In the genomic region with DNA sequence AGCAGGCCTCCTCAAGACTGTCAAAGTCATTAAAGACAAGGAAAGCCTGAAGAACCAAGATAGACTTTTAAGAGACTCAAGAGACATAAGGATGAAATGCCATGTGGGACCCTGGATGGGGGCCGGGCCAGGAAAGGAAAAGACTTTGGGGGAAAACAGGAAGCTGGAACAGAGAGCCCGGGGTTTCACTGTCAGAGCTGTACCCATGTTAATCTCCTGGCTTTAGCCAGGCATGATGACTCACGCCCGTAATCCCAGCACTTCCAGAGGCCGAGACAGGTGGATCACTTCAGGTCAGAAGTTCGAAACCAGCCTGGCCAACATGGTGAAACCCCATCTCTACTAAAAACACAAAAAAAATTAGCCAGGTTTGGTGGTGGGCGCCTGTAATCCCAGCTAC, we compare ENCODE assay signal across 17 cellular contexts. TPM values are rescaled to one million over a fixed set of nuclear protein-coding genes. Genes with fewer than 3 reads are reported as not detected.
DNase-seq lines count a peak whose midpoint lies in the region; ATAC-seq, FAIRE-seq and TF ChIP-seq lines count a peak whose summit lies in the region.
"Had no signal": no experiment of that assay in that cellular context is flagged by ENCODE, and none has a peak within 500 bp of the region (broad histone marks: within the 10 kb centered on the region; RNA-seq: fewer than 3 reads in every experiment).

No MANE protein-coding gene starts in this region.

- no peak overlapping the region for H3K4me3 Mint-ChIP-seq in T-helper 2 cell treated with Interferon-gamma antibody and Interleukin-4, amounts not matched to agents 5 μg/mL and 100 μg/mL, for 36 hours

- H3K4me3 ChIP-seq in A673 (ENCODE audit: low read depth, low read length, poor library complexity, severe bottlenecking) (no peak overlapping the region), K562 (no peak overlapping the region)
- H3K4me3 ChIP-seq: MG63 had no signal

- DNase-seq in T-helper 2 cell treated with Interferon-gamma antibody and Interleukin-4, amounts not matched to agents 5 μg/mL and 100 μg/mL, for 36 hours (ENCODE audit: low spot score) = no peak
- DNase-seq in T-helper 2 cell (no peak), A673 (ENCODE audit: low spot score) (no peak), RWPE1 (ENCODE audit: low spot score) (no peak), K562 (ENCODE audit: extremely low read depth in 1 of 4, low spot score in 3 of 4) (peak in 1 of 4 experiments; percentile 40), HEK293T (ENCODE audit: extremely low spot score) (no peak), Ammon's horn (ENCODE audit: low spot score) (no peak), NCI-H1092 treated with DMSO at 0.1 percent for 48 hours (lab: John Stamatoyannopoulos, UW) (no peak)
- DNase-seq: COR-L47, Karpas-422, MG63, NCI-H1105, NCI-H187, NCI-H526 treated with DMSO at 0.1 percent for 48 hours had no signal

- BruUV-seq in A673 (replicated peaks; lab: Mats Ljungman, UMichigan) (no TSS peak), K562 (replicated peaks; lab: Mats Ljungman, UMichigan) (no TSS peak)

- H3K4me2 ChIP-seq in K562 (ENCODE audit: insufficient read depth, low read length) = peak overlapping the region; percentile 19; the same call in 1 of the 2 replicates

- H2AFZ ChIP-seq in K562 (ENCODE audit: low read depth, low read length) = no peak overlapping the region

- no peaks in the 10 kb centered on the region for H3K27me3 Mint-ChIP-seq in T-helper 2 cell treated with Interferon-gamma antibody and Interleukin-4, amounts not matched to agents 5 μg/mL and 100 μg/mL, for 36 hours (ENCODE audit: low read depth)

- in situ Hi-C loops in K562 (cut with MboI) = no loop called here

- no peak for ATAC-seq in K562

- TF ChIP-seq POLR2A in K562 (conservative IDR thresholded peaks at IDR 0.05) = no peak

- peaks cover 11% of the 10 kb centered on the region for H3K4me1 ChIP-seq in A673 (ENCODE audit: insufficient read depth, low read length, poor library complexity, severe bottlenecking)
- H3K4me1 ChIP-seq in K562 (replicated peaks in 1 of 2; ENCODE audit: control insufficient read depth in 2 of 2, insufficient read depth in 2 of 2, low read length in 2 of 2) = peaks cover 49 to 82% of the 10 kb centered on the region in 2 experiments

- 47% methylated on average over 6 of the region's 7 CpGs for WGBS in K562 (ENCODE audit: insufficient coverage, low coverage, missing lambda C conversion rate)

- peaks cover 11% of the 10 kb centered on the region for H3K36me3 Mint-ChIP-seq in T-helper 2 cell treated with Interferon-gamma antibody and Interleukin-4, amounts not matched to agents 5 μg/mL and 100 μg/mL, for 36 hours (ENCODE audit: low read depth)

- intact Hi-C loops in A673 (cut with micrococcal nuclease; ENCODE audit: unreplicated experiment) (no loop called here), K562 (cut with micrococcal nuclease) (no loop called here)

- peak overlapping the region; percentile 47 for H3K27ac ChIP-seq in A673 (ENCODE audit: low read depth, low read length, poor library complexity, severe bottlenecking)
- peak overlapping the region; percentile 33 for H3K27ac ChIP-seq in RWPE1
- peak overlapping the region; percentile 38; the same call in 2 of the 3 replicates for H3K27ac ChIP-seq in K562 (ENCODE audit: extremely low read depth, low read depth, low read length)
- H3K27ac ChIP-seq: C4-2B had no signal

- TF ChIP-seq CTCF in A673 (conservative IDR thresholded peaks at IDR 0.05; ENCODE audit: low read depth, low read length) = no peak
- no peak for TF ChIP-seq CTCF in RWPE1 (conservative IDR thresholded peaks at IDR 0.05; ENCODE audit: low read depth)
- TF ChIP-seq CTCF in K562 (IDR thresholded peaks at IDR 0.05 in 2 of 3, conservative IDR thresholded peaks at IDR 0.05 in 1 of 3; ENCODE audit: insufficient read depth in 2 of 3, low read depth in 1 of 3, low read length in 3 of 3) = no peak

- FAIRE-seq in K562 (lab: Jason Lieb, UNC) = peak; percentile 52
- FAIRE-seq: A204.1, H54 had no signal

- TF ChIP-seq RAD21 in K562 (CRISPR knock-in tag; conservative IDR thresholded peaks at IDR 0.05 in 1 of 2, IDR thresholded peaks at IDR 0.05 in 1 of 2) = no peak

- H3K9me3 ChIP-seq in A673 (ENCODE audit: low read depth, low read length, poor library complexity, severe bottlenecking) (no peaks in the 10 kb centered on the region), K562 (replicated peaks; ENCODE audit: control insufficient read depth, insufficient read depth, low read depth, low read length) (no peaks in the 10 kb centered on the region)
- H3K9me3 ChIP-seq: MG63 had no signal

- no peak for TF ChIP-seq EP300 in K562 (IDR thresholded peaks at IDR 0.05; ENCODE audit: low read length)

- peak overlapping the region; percentile 20 for H3K27ac Mint-ChIP-seq in T-helper 2 cell treated with Interferon-gamma antibody and Interleukin-4, amounts not matched to agents 5 μg/mL and 100 μg/mL, for 36 hours

- no peaks in the 10 kb centered on the region for H3K9me3 Mint-ChIP-seq in T-helper 2 cell treated with Interferon-gamma antibody and Interleukin-4, amounts not matched to agents 5 μg/mL and 100 μg/mL, for 36 hours

- H3K36me3 ChIP-seq in A673 (ENCODE audit: insufficient read depth, low read length, poor library complexity, severe bottlenecking) = peaks cover 8% of the 10 kb centered on the region
- H3K36me3 ChIP-seq in K562 (ENCODE audit: control insufficient read depth, insufficient read depth, low read length) = peaks cover 33% of the 10 kb centered on the region; the same call in 2 of the 3 replicates

- H4K20me1 ChIP-seq in K562 (replicated peaks; ENCODE audit: control insufficient read depth, insufficient read depth, low read length) = no peaks in the 10 kb centered on the region

- POLR2A ChIA-PET in A673 (lab: Charles Lee; ENCODE audit: low non-redundant PET) = no interaction called here
- POLR2A ChIA-PET in RWPE1 (lab: Yijun Ruan, JAX; ENCODE audit: low non-redundant PET) = no interaction called here
- POLR2A ChIA-PET in K562 (lab: Yijun Ruan, JAX) = interaction anchor here (0.7 to 2.0 kb wide), 2 partner anchors 11 to 16 kb away, joined by 4 to 6 read pairs; no protein-coding TSS in a partner anchor
- POLR2A ChIA-PET in HEK293T (lab: Yijun Ruan, JAX) = no interaction called here

- peaks cover 57% of the 10 kb centered on the region for H3K79me2 ChIP-seq in K562 (ENCODE audit: control insufficient read depth, insufficient read depth, low read length)

- CTCF ChIA-PET in A673 (lab: Charles Lee) = no interaction called here
- CTCF ChIA-PET in RWPE1 (lab: Yijun Ruan, JAX) = no interaction called here
- CTCF ChIA-PET in K562 (lab: Yijun Ruan, JAX; ENCODE audit: low intra/inter-chr PET ratio) = no interaction called here
- CTCF ChIA-PET in HEK293T (lab: Yijun Ruan, JAX) = interaction anchor here (0.9 kb wide), 1 partner anchor 61 kb away, joined by 3 read pairs; no protein-coding TSS in a partner anchor

- H3K27me3 ChIP-seq in A673 (replicated peaks; ENCODE audit: insufficient read depth, low read depth, low read length, poor library complexity) (no peaks in the 10 kb centered on the region), K562 (ENCODE audit: control insufficient read depth in 2 of 2, insufficient read depth in 2 of 2, low read length in 2 of 2) (no peaks in the 10 kb centered on the region)
- H3K27me3 ChIP-seq: MG63 had no signal

- peaks cover 10% of the 10 kb centered on the region for H3K4me1 Mint-ChIP-seq in T-helper 2 cell treated with Interferon-gamma antibody and Interleukin-4, amounts not matched to agents 5 μg/mL and 100 μg/mL, for 36 hours (ENCODE audit: low read depth)

- no peaks in the 10 kb centered on the region for H3K9me1 ChIP-seq in K562 (ENCODE audit: control insufficient read depth, insufficient read depth, low read length)

- H3K9ac ChIP-seq in K562 (ENCODE audit: insufficient read depth in 1 of 2, low read depth in 2 of 2, low read length in 2 of 2) = peak overlapping the region in 1 of 2 experiments; percentile 68; a peak in 1 of 4 replicates

RNA-seq across cellular contexts. Expression of gene KLF16, which starts 5.6 kb away (rescaled TPM):
- total RNA-seq in A673 (2021) = 46.8 and 49.1 TPM in 2 replicates
- total RNA-seq in K562 (2011; cell fraction: chromatin; rRNA removed; ENCODE audit: low replicate concordance) = 5.8 and 14.0 TPM in 2 replicates
- total RNA-seq in K562 (2011; cell fraction: nucleolus; rRNA removed) = 11.7 and 16.7 TPM in 2 replicates
- total RNA-seq in K562 (2011; cell fraction: nucleoplasm; rRNA removed) = 6.4 and 7.5 TPM in 2 replicates
- total RNA-seq in K562 (2014; rRNA removed) = 15.5 and 22.0 TPM in 2 replicates
- 3.4 and 3.8 TPM in 2 replicates for total RNA-seq in K562 (2014; rRNA removed; fragmentation: Illumina TruSeq; extraction: Trizol)
- total RNA-seq in K562 (2015; rRNA removed; fragmentation: Illumina TruSeq; extraction: Trizol) = 7.9 and 9.4 TPM in 2 replicates
- total RNA-seq in K562 (2021) = 59.1 and 60.4 TPM in 2 replicates
- polyA plus RNA-seq in K562 (2011; rRNA removed) = 3.7 and 4.8 TPM in 2 replicates
- 7.1 and 44.8 TPM in 2 replicates for polyA plus RNA-seq in K562 (2011; cell fraction: cytosol; rRNA removed)
- 14.2 and 29.1 TPM in 2 replicates for polyA plus RNA-seq in K562 (2011; cell fraction: nucleus; rRNA removed)
- polyA plus RNA-seq in K562 (2012) = 20.8 and 23.7 TPM in 2 replicates
- polyA plus RNA-seq in K562 (2014; fragmentation: Illumina TruSeq; extraction: Trizol) = 6.8 and 13.1 TPM in 2 replicates
- polyA plus RNA-seq in K562 (2014; fragmentation: Nextera tagmentation; extraction: Ambion mirVana) = under 1 TPM; 0.04 to 0.10 TPM
- polyA plus RNA-seq in K562 (2014; rRNA removed) = 15.4 and 27.5 TPM in 2 replicates
- 1.0 and 1.3 TPM in 2 replicates for polyA minus RNA-seq in K562 (2011; rRNA and poly(A)+ RNA removed)
- 15.0 and 25.4 TPM in 2 replicates for polyA minus RNA-seq in K562 (2011; cell fraction: cytosol; rRNA and poly(A)+ RNA removed)
- polyA minus RNA-seq in K562 (2011; cell fraction: nucleus; rRNA and poly(A)+ RNA removed) = 5.8 and 6.6 TPM in 2 replicates

RNA-seq across cellular contexts. Expression of gene ABHD17A, which starts 16.3 kb away (rescaled TPM):
- total RNA-seq in A673 (2021) = 56.9 and 60.0 TPM in 2 replicates
- 29.4 and 87.9 TPM in 2 replicates for total RNA-seq in K562 (2011; cell fraction: chromatin; rRNA removed; ENCODE audit: low replicate concordance)
- 61.7 and 67.8 TPM in 2 replicates for total RNA-seq in K562 (2011; cell fraction: nucleolus; rRNA removed)
- 40.1 and 45.4 TPM in 2 replicates for total RNA-seq in K562 (2011; cell fraction: nucleoplasm; rRNA removed)
- 135 and 157 TPM in 2 replicates for total RNA-seq in K562 (2014; rRNA removed)
- 0.93 and 1.5 TPM in 2 replicates for total RNA-seq in K562 (2014; rRNA removed; fragmentation: Illumina TruSeq; extraction: Trizol)
- total RNA-seq in K562 (2015; rRNA removed; fragmentation: Illumina TruSeq; extraction: Trizol) = 18.9 and 26.5 TPM in 2 replicates
- total RNA-seq in K562 (2021) = 84.2 and 87.7 TPM in 2 replicates
- polyA plus RNA-seq in K562 (2011; rRNA removed) = 24.6 and 45.3 TPM in 2 replicates
- 54.2 and 174 TPM in 2 replicates for polyA plus RNA-seq in K562 (2011; cell fraction: cytosol; rRNA removed)
- polyA plus RNA-seq in K562 (2011; cell fraction: nucleus; rRNA removed) = 117 and 184 TPM in 2 replicates
- 47.5 and 74.5 TPM in 2 replicates for polyA plus RNA-seq in K562 (2012)
- polyA plus RNA-seq in K562 (2014; fragmentation: Illumina TruSeq; extraction: Trizol) = 3.6 and 16.9 TPM in 2 replicates
- polyA plus RNA-seq in K562 (2014; fragmentation: Nextera tagmentation; extraction: Ambion mirVana) = under 1 TPM in 1 of 2 experiments, not detected in 1; 0.04 TPM
- 95.1 and 99.0 TPM in 2 replicates for polyA plus RNA-seq in K562 (2014; rRNA removed)
- 6.9 and 11.0 TPM in 2 replicates for polyA minus RNA-seq in K562 (2011; rRNA and poly(A)+ RNA removed)
- polyA minus RNA-seq in K562 (2011; cell fraction: cytosol; rRNA and poly(A)+ RNA removed) = 26.1 and 39.4 TPM in 2 replicates
- polyA minus RNA-seq in K562 (2011; cell fraction: nucleus; rRNA and poly(A)+ RNA removed) = 15.3 and 15.8 TPM in 2 replicates

RNA-seq across cellular contexts. Expression of gene REXO1, which starts 20.7 kb away (rescaled TPM):
- total RNA-seq in A673 (2021) = 50.6 and 53.0 TPM in 2 replicates
- 46.7 and 163 TPM in 2 replicates for total RNA-seq in K562 (2011; cell fraction: chromatin; rRNA removed; ENCODE audit: low replicate concordance)
- total RNA-seq in K562 (2011; cell fraction: nucleolus; rRNA removed) = 112 and 114 TPM in 2 replicates
- 55.0 and 57.6 TPM in 2 replicates for total RNA-seq in K562 (2011; cell fraction: nucleoplasm; rRNA removed)
- 15.8 and 21.9 TPM in 2 replicates for total RNA-seq in K562 (2014; rRNA removed)
- total RNA-seq in K562 (2014; rRNA removed; fragmentation: Illumina TruSeq; extraction: Trizol) = 3.5 and 4.5 TPM in 2 replicates
- 15.8 and 20.8 TPM in 2 replicates for total RNA-seq in K562 (2015; rRNA removed; fragmentation: Illumina TruSeq; extraction: Trizol)
- 52.4 and 63.3 TPM in 2 replicates for total RNA-seq in K562 (2021)
- polyA plus RNA-seq in K562 (2011; rRNA removed) = 14.6 and 21.5 TPM in 2 replicates
- 17.4 and 27.3 TPM in 2 replicates for polyA plus RNA-seq in K562 (2011; cell fraction: cytosol; rRNA removed)
- 56.5 and 100 TPM in 2 replicates for polyA plus RNA-seq in K562 (2011; cell fraction: nucleus; rRNA removed)
- polyA plus RNA-seq in K562 (2012) = 37.1 and 39.8 TPM in 2 replicates
- 16.7 and 40.7 TPM in 2 replicates for polyA plus RNA-seq in K562 (2014; fragmentation: Illumina TruSeq; extraction: Trizol)
- polyA plus RNA-seq in K562 (2014; fragmentation: Nextera tagmentation; extraction: Ambion mirVana) = under 1 TPM; 0.04 to 0.29 TPM
- 31.0 and 50.1 TPM in 2 replicates for polyA plus RNA-seq in K562 (2014; rRNA removed)
- 7.4 and 11.2 TPM in 2 replicates for polyA minus RNA-seq in K562 (2011; rRNA and poly(A)+ RNA removed)
- 23.8 and 34.7 TPM in 2 replicates for polyA minus RNA-seq in K562 (2011; cell fraction: cytosol; rRNA and poly(A)+ RNA removed)
- 19.5 and 21.3 TPM in 2 replicates for polyA minus RNA-seq in K562 (2011; cell fraction: nucleus; rRNA and poly(A)+ RNA removed)

RNA-seq across cellular contexts. Expression of gene ADAT3, which starts 36.2 kb away (rescaled TPM):
- 14.1 and 18.0 TPM in 2 replicates for total RNA-seq in A673 (2021)
- total RNA-seq in K562 (2011; cell fraction: chromatin; rRNA removed; ENCODE audit: low replicate concordance) = 6.3 and 20.5 TPM in 2 replicates
- total RNA-seq in K562 (2011; cell fraction: nucleolus; rRNA removed) = 18.0 and 18.5 TPM in 2 replicates
- total RNA-seq in K562 (2011; cell fraction: nucleoplasm; rRNA removed) = 5.6 and 6.9 TPM in 2 replicates
- 7.8 and 10.4 TPM in 2 replicates for total RNA-seq in K562 (2014; rRNA removed)
- total RNA-seq in K562 (2014; rRNA removed; fragmentation: Illumina TruSeq; extraction: Trizol) = not detected in 2 replicates
- 0.72 and 1.7 TPM in 2 replicates for total RNA-seq in K562 (2015; rRNA removed; fragmentation: Illumina TruSeq; extraction: Trizol)
- 15.1 and 15.6 TPM in 2 replicates for total RNA-seq in K562 (2021)
- 0.67 and 1.1 TPM in 2 replicates for polyA plus RNA-seq in K562 (2011; rRNA removed)
- polyA plus RNA-seq in K562 (2011; cell fraction: cytosol; rRNA removed) = 1.1 and 11.4 TPM in 2 replicates
- polyA plus RNA-seq in K562 (2011; cell fraction: nucleus; rRNA removed) = 3.3 and 11.9 TPM in 2 replicates
- polyA plus RNA-seq in K562 (2012) = 6.8 and 6.9 TPM in 2 replicates
- 0.68 TPM in 1 of 2 replicates, not detected in the other for polyA plus RNA-seq in K562 (2014; fragmentation: Illumina TruSeq; extraction: Trizol)
- polyA plus RNA-seq in K562 (2014; fragmentation: Nextera tagmentation; extraction: Ambion mirVana) = not detected
- 9.2 and 10.2 TPM in 2 replicates for polyA plus RNA-seq in K562 (2014; rRNA removed)
- polyA minus RNA-seq in K562 (2011; rRNA and poly(A)+ RNA removed) = 0.18 and 0.21 TPM in 2 replicates
- polyA minus RNA-seq in K562 (2011; cell fraction: cytosol; rRNA and poly(A)+ RNA removed) = 4.5 and 5.4 TPM in 2 replicates
- polyA minus RNA-seq in K562 (2011; cell fraction: nucleus; rRNA and poly(A)+ RNA removed) = 2.1 and 3.4 TPM in 2 replicates

RNA-seq across cellular contexts. Expression of gene SCAMP4, which starts 36.2 kb away (rescaled TPM):
- total RNA-seq in A673 (2021) = 88.4 and 98.8 TPM in 2 replicates
- total RNA-seq in K562 (2011; cell fraction: chromatin; rRNA removed; ENCODE audit: low replicate concordance) = 53.4 and 162 TPM in 2 replicates
- 113 and 133 TPM in 2 replicates for total RNA-seq in K562 (2011; cell fraction: nucleolus; rRNA removed)
- total RNA-seq in K562 (2011; cell fraction: nucleoplasm; rRNA removed) = 92.1 and 94.1 TPM in 2 replicates
- total RNA-seq in K562 (2014; rRNA removed) = 20.9 and 26.4 TPM in 2 replicates
- total RNA-seq in K562 (2014; rRNA removed; fragmentation: Illumina TruSeq; extraction: Trizol) = 4.1 and 5.6 TPM in 2 replicates
- 12.8 and 13.2 TPM in 2 replicates for total RNA-seq in K562 (2015; rRNA removed; fragmentation: Illumina TruSeq; extraction: Trizol)
- total RNA-seq in K562 (2021) = 40.3 and 45.9 TPM in 2 replicates
- polyA plus RNA-seq in K562 (2011; rRNA removed) = 6.7 and 8.9 TPM in 2 replicates
- 8.3 and 13.1 TPM in 2 replicates for polyA plus RNA-seq in K562 (2011; cell fraction: cytosol; rRNA removed)
- 20.3 and 35.7 TPM in 2 replicates for polyA plus RNA-seq in K562 (2011; cell fraction: nucleus; rRNA removed)
- 26.7 and 53.0 TPM in 2 replicates for polyA plus RNA-seq in K562 (2012)
- 15.2 and 26.1 TPM in 2 replicates for polyA plus RNA-seq in K562 (2014; fragmentation: Illumina TruSeq; extraction: Trizol)
- under 1 TPM; 0.81 to 0.89 TPM for polyA plus RNA-seq in K562 (2014; fragmentation: Nextera tagmentation; extraction: Ambion mirVana)
- polyA plus RNA-seq in K562 (2014; rRNA removed) = 17.1 and 19.3 TPM in 2 replicates
- 3.4 and 5.9 TPM in 2 replicates for polyA minus RNA-seq in K562 (2011; rRNA and poly(A)+ RNA removed)
- polyA minus RNA-seq in K562 (2011; cell fraction: cytosol; rRNA and poly(A)+ RNA removed) = 13.0 and 23.2 TPM in 2 replicates
- polyA minus RNA-seq in K562 (2011; cell fraction: nucleus; rRNA and poly(A)+ RNA removed) = 12.0 and 13.3 TPM in 2 replicates
